Comparison of ENCODE assay signal across 13 cellular contexts in genomic region chr9:19201899-19202891, GRCh38. TPM values are rescaled to one million over a fixed set of nuclear protein-coding genes. Genes with fewer than 3 reads are reported as not detected.
DNase-seq lines count a peak whose midpoint lies in the region; ATAC-seq and TF ChIP-seq lines count a peak whose summit lies in the region.
"Had no signal": no experiment of that assay in that cellular context is flagged by ENCODE, and none has a peak within 500 bp of the region (broad histone marks: within the 10 kb centered on the region; RNA-seq: fewer than 3 reads in every experiment).

No MANE protein-coding gene starts in this region.

- ATAC-seq in mucosa of descending colon = peak; percentile 93
- ATAC-seq: gastrocnemius medialis, Right ventricle myocardium inferior had no signal

- H3K9me3 ChIP-seq in HUES6 (ENCODE audit: control insufficient read depth, insufficient read depth, low read depth, low read length) (no peaks in the 10 kb centered on the region), adrenal gland (replicated peaks in 1 of 3) (no peaks in the 10 kb centered on the region), mucosa of descending colon (no peaks in the 10 kb centered on the region)
- H3K9me3 ChIP-seq: gastrocnemius medialis had no signal

- no peak overlapping the region for H3K4me3 ChIP-seq in HUES6 (ENCODE audit: low read depth, low read length)
- H3K4me3 ChIP-seq in adrenal gland = no peak overlapping the region
- H3K4me3 ChIP-seq in mucosa of descending colon = no peak overlapping the region
- H3K4me3 ChIP-seq: gastrocnemius medialis had no signal

- 56 to 64% (median 61%) methylated on average over 11 to 13 of the region's 13 CpGs for WGBS in adrenal gland, 4 donors

- H3K27me3 ChIP-seq in HUES6 (ENCODE audit: control insufficient read depth, insufficient read depth, low read length) (no peaks in the 10 kb centered on the region), adrenal gland (no peaks in the 10 kb centered on the region)
- H3K27me3 ChIP-seq: gastrocnemius medialis had no signal

- no peak for TF ChIP-seq POLR2A in adrenal gland (IDR thresholded peaks at IDR 0.05)

- H3K36me3 ChIP-seq in HUES6 (ENCODE audit: control insufficient read depth, insufficient read depth, low read length) (no peaks in the 10 kb centered on the region), adrenal gland (replicated peaks in 1 of 2) (no peaks in the 10 kb centered on the region), mucosa of descending colon (ENCODE audit: low read depth) (no peaks in the 10 kb centered on the region)
- H3K36me3 ChIP-seq: gastrocnemius medialis had no signal

- peak overlapping the region; percentile 1 for H3K9ac ChIP-seq in HUES6 (ENCODE audit: low read length)

- no peak for TF ChIP-seq CTCF in adrenal gland (IDR thresholded peaks at IDR 0.05)
- TF ChIP-seq CTCF in mucosa of descending colon (IDR thresholded peaks at IDR 0.05) = no peak
- TF ChIP-seq CTCF in GM10266 (IDR thresholded peaks at IDR 0.05; ENCODE audit: control insufficient read depth, insufficient read depth, low read depth, missing control alignments) = no peak

- H3K4me1 ChIP-seq in HUES6 (ENCODE audit: control insufficient read depth, insufficient read depth, low read length) (peaks cover 7% of the 10 kb centered on the region; the same call in 1 of the 2 replicates), adrenal gland (replicated peaks in 1 of 2) (peaks cover 11 to 18% of the 10 kb centered on the region in 2 donors), mucosa of descending colon (ENCODE audit: low read depth) (peaks cover 12% of the 10 kb centered on the region)
- H3K4me1 ChIP-seq: gastrocnemius medialis had no signal

- DNase-seq in A172 (ENCODE audit: low spot score) (peak; percentile 13), adrenal gland (peak in 6 of 7 donors; percentile 22 to 65 (median 41)), mucosa of descending colon (peak; percentile 60 to 81 (median 61)), GM10266 (ENCODE audit: extremely low spot score) (no peak), dermis blood vessel endothelial cell (no peak), NOMO-1 (lab: John Stamatoyannopoulos, UW; ENCODE audit: unreplicated experiment in 2 of 2) (no peak)
- no peak for DNase-seq in activated CD4-positive, alpha-beta T cell treated with anti-CD3 and anti-CD28 coated beads for 4 hours
- DNase-seq: gastrocnemius medialis, GDM1, Kasumi-1, occipital lobe had no signal

- peak overlapping the region; percentile 68; the same call in 1 of the 2 replicates for H3K27ac ChIP-seq in HUES6 (ENCODE audit: low read depth, low read length)
- no peak overlapping the region for H3K27ac ChIP-seq in adrenal gland
- H3K27ac ChIP-seq: gastrocnemius medialis had no signal

- intact Hi-C loops in adrenal gland (cut with DNase I) = no loop called here
- intact Hi-C loops in mucosa of descending colon (cut with DNase I, micrococcal nuclease) = no loop called here

RNA-seq across cellular contexts. Expression of gene DENND4C, which starts 28.3 kb away (rescaled TPM):
- total RNA-seq in A172 (2014; rRNA removed; shearing (Covaris generic)) = 29.6 and 40.0 TPM in 2 replicates
- total RNA-seq in adrenal gland = 10 to 100 TPM; 34.6 to 81.6 (median 52.1) TPM
- polyA plus RNA-seq in adrenal gland = 10 to 100 TPM in 1 of 3 donors, 1 to 10 TPM in 2; 5.0 to 29.7 (median 7.0) TPM
- total RNA-seq in mucosa of descending colon = 10 to 100 TPM; 54.7 to 93.0 (median 72.3) TPM
- total RNA-seq in dermis blood vessel endothelial cell = 98.2 and 125 TPM in 2 replicates

Comparison
In these comparisons a context has a peak if more than half of its experiments do, and no peak if none do; other contexts are left out.
1. DNase-seq: peak in A172 (single experiment), adrenal gland (6 of 7) and mucosa of descending colon (3 of 3); none in GM10266 (single experiment), activated CD4-positive, alpha-beta T cell treated with anti-CD3 and anti-CD28 coated beads for 4 hours (0 of 2), dermis blood vessel endothelial cell (single experiment) and NOMO-1 (0 of 2).